9 cellular contexts compared by ENCODE assay signal in genomic region chr17:44533533-44534246, GRCh38. TPM values are rescaled to one million over a fixed set of nuclear protein-coding genes. Genes with fewer than 3 reads are reported as not detected.
DNase-seq lines count a peak whose midpoint lies in the region; ATAC-seq and TF ChIP-seq lines count a peak whose summit lies in the region.
"Had no signal": no experiment of that assay in that cellular context is flagged by ENCODE, and none has a peak within 500 bp of the region (broad histone marks: within the 10 kb centered on the region; RNA-seq: fewer than 3 reads in every experiment).

No MANE protein-coding gene starts in this region.

- H3K36me3 ChIP-seq in CD8-positive, alpha-beta T cell (ENCODE audit: insufficient read depth, low read length), result no peaks in the 10 kb centered on the region

- POLR2A ChIA-PET in CD8-positive, alpha-beta T cell (lab: Charles Lee), result interaction anchor here (0.6 to 1.1 kb wide), 2 partner anchors 100 to 175 kb away, joined by 3 to 5 read pairs; partner anchors contain the start of gene DBF4B

- H3K9me3 Mint-ChIP-seq in CD8-positive, alpha-beta T cell, result no peaks in the 10 kb centered on the region

- peak; percentile 93 for ATAC-seq in CD8-positive, alpha-beta T cell
- ATAC-seq in GM21423 (IDR thresholded peaks at IDR 0.05; ENCODE audit: unreplicated experiment), result no peak

- H3K9me3 ChIP-seq in CD8-positive, alpha-beta T cell (ENCODE audit: low read length), result no peaks in the 10 kb centered on the region

- H3K27ac Mint-ChIP-seq in CD8-positive, alpha-beta T cell, result no peak overlapping the region
- H3K27ac Mint-ChIP-seq: IgD-negative memory B cell had no signal

- TF ChIP-seq CTCF in CD8-positive, alpha-beta T cell (IDR thresholded peaks at IDR 0.05), result peak; percentile 93
- peak; percentile 95 for TF ChIP-seq CTCF in HL-60 (IDR thresholded peaks at IDR 0.05; ENCODE audit: insufficient read depth, low read length)

- no peak overlapping the region for H3K27ac ChIP-seq in CD8-positive, alpha-beta T cell (ENCODE audit: low read depth, low read length)
- H3K27ac ChIP-seq in HL-60 (replicated peaks), result no peak overlapping the region

- no peak overlapping the region for H3K4me3 ChIP-seq in CD8-positive, alpha-beta T cell (ENCODE audit: low read depth, low read length)
- H3K4me3 ChIP-seq in HL-60 (replicated peaks; ENCODE audit: insufficient read depth, low read length), result no peak overlapping the region

- peaks cover 2% of the 10 kb centered on the region for H3K27me3 Mint-ChIP-seq in CD8-positive, alpha-beta T cell (ENCODE audit: low read depth)

- H3K4me1 ChIP-seq in CD8-positive, alpha-beta T cell (ENCODE audit: insufficient read depth, low read length), result peaks cover 8% of the 10 kb centered on the region

- CTCF ChIA-PET in CD8-positive, alpha-beta T cell (lab: Charles Lee), result interaction anchor here (0.7 to 5.3 kb wide), 25 partner anchors 8 to 344 kb away, joined by 3 to 26 read pairs (median 4); no protein-coding TSS in a partner anchor

- no peak overlapping the region for H3K4me3 Mint-ChIP-seq in CD8-positive, alpha-beta T cell

- DNase-seq in CD8-positive, alpha-beta T cell, result peak; percentile 73 to 92 (median 83)
- DNase-seq in HL-60 (ENCODE audit: low read depth in 1 of 2, low spot score in 1 of 2), result peak; percentile 76 to 81
- peak; percentile 38 for DNase-seq in NCI-H748 treated with DMSO at 0.1 percent for 48 hours (lab: John Stamatoyannopoulos, UW)
- peak; percentile 93 for DNase-seq in activated CD4-positive, alpha-beta T cell treated with anti-CD3 and anti-CD28 coated beads, Interleukin-2, amount 50 U/mL, for 48 hours
- DNase-seq in dermis microvascular lymphatic vessel endothelial cell (ENCODE audit: low read depth in 2 of 2), result peak; percentile 45 to 80
- DNase-seq in lung microvascular endothelial cell (ENCODE audit: low read depth in 2 of 2), result peak; percentile 76 to 88
- peak; percentile 64 to 82 (median 73) for DNase-seq in stimulated activated CD4-positive, alpha-beta T cell treated with anti-CD3 and anti-CD28 coated beads, TNF-alpha, amount 100 ng/mL, for 4 hours (ENCODE audit: low read depth in 3 of 3)

- H3K27me3 ChIP-seq in CD8-positive, alpha-beta T cell (ENCODE audit: insufficient read depth, low read length), result no peaks in the 10 kb centered on the region
- no peaks in the 10 kb centered on the region for H3K27me3 ChIP-seq in HL-60 (ENCODE audit: insufficient read depth, poor library complexity, severe bottlenecking)

- H3K4me1 Mint-ChIP-seq in CD8-positive, alpha-beta T cell (ENCODE audit: low read depth), result peaks cover 8% of the 10 kb centered on the region

- intact Hi-C loops in CD8-positive, alpha-beta T cell (cut with DNase I, micrococcal nuclease), result loop anchor here (1.0 to 5.0 kb wide), 5 partner anchors 103 to 489 kb away; no protein-coding TSS in a partner anchor

- H3K36me3 Mint-ChIP-seq in CD8-positive, alpha-beta T cell, result no peaks in the 10 kb centered on the region
- H3K36me3 Mint-ChIP-seq: IgD-negative memory B cell had no signal

RNA-seq across cellular contexts. Expression of gene FZD2, which starts 23.6 kb away (rescaled TPM):
- not detected for total RNA-seq in CD8-positive, alpha-beta T cell
- total RNA-seq in dermis microvascular lymphatic vessel endothelial cell (0.39 and 0.51 TPM in 2 replicates), lung microvascular endothelial cell (under 0.01 and 0.22 TPM in 2 replicates)

RNA-seq across cellular contexts. Expression of gene GPATCH8, which starts 30.5 kb away (rescaled TPM):
- total RNA-seq in CD8-positive, alpha-beta T cell, result 10 to 100 TPM; 73.8 to 75.2 TPM
- 8.7 and 11.5 TPM in 2 replicates for total RNA-seq in dermis microvascular lymphatic vessel endothelial cell
- total RNA-seq in lung microvascular endothelial cell, result 6.9 and 8.5 TPM in 2 replicates

Comparison
In these comparisons a context has a peak if more than half of its experiments do, and no peak if none do; other contexts are left out.
1. DNase-seq: peak in every context shown above with its lines; median percentile 93 in activated CD4-positive, alpha-beta T cell treated with anti-CD3 and anti-CD28 coated beads, Interleukin-2, amount 50 U/mL, for 48 hours; 83 in CD8-positive, alpha-beta T cell; 82 in lung microvascular endothelial cell; 78 in HL-60; 73 in stimulated activated CD4-positive, alpha-beta T cell treated with anti-CD3 and anti-CD28 coated beads, TNF-alpha, amount 100 ng/mL, for 4 hours; 62 in dermis microvascular lymphatic vessel endothelial cell; 38 in NCI-H748 treated with DMSO at 0.1 percent for 48 hours.